8 cellular contexts compared by ENCODE assay signal in genomic region chr1:219088778-219089557, GRCh38.
DNase-seq lines count a peak whose midpoint lies in the region; ATAC-seq and TF ChIP-seq lines count a peak whose summit lies in the region.

No MANE protein-coding gene starts in this region.

- 90% methylated on average over 5 of the region's 5 CpGs for WGBS in hepatocyte (ENCODE audit: low lambda C conversion rate, missing lambda C conversion rate)
- WGBS in esophagus squamous epithelium, 2 donors, result 58 to 65% methylated on average over 2 of the region's 5 CpGs

- H3K9me3 ChIP-seq in hepatocyte (ENCODE audit: low read depth) (no peaks in the 10 kb centered on the region), esophagus squamous epithelium (no peaks in the 10 kb centered on the region)

- in situ Hi-C loops in ACHN (cut with HindIII; ENCODE audit: low pct_ligation_motif_present, low pct_unique_long_range_greater_than_20kb, low sequenced_read_pairs), result no loop called here

- H3K36me3 Mint-ChIP-seq in activated CD4-positive, alpha-beta T cell treated with anti-CD3 and anti-CD28 coated beads, Interleukin-2, amount 10 ng/mL, durations not matched to agents 24 days and 14 days (ENCODE audit: low read depth), result no peaks in the 10 kb centered on the region

- H2AFZ ChIP-seq in hepatocyte, result no peak overlapping the region

- H3K9me2 ChIP-seq in hepatocyte (replicated peaks; ENCODE audit: insufficient read depth), result no peaks in the 10 kb centered on the region

- no peak overlapping the region for H3K27ac Mint-ChIP-seq in activated CD4-positive, alpha-beta T cell treated with anti-CD3 and anti-CD28 coated beads, Interleukin-2, amount 10 ng/mL, durations not matched to agents 24 days and 14 days

- ATAC-seq in GM19351 (IDR thresholded peaks at IDR 0.05; ENCODE audit: unreplicated experiment) (peak; percentile 67), HG03135 (IDR thresholded peaks at IDR 0.05; ENCODE audit: unreplicated experiment) (peak; percentile 74)

- intact Hi-C loops in esophagus squamous epithelium (cut with DNase I), result no loop called here
- intact Hi-C loops in activated CD4-positive, alpha-beta T cell treated with anti-CD3 and anti-CD28 coated beads, Interleukin-2, amount 10 ng/mL, durations not matched to agents 24 days and 14 days (cut with micrococcal nuclease), result no loop called here

- H3K79me2 ChIP-seq in hepatocyte, result no peaks in the 10 kb centered on the region

- H4K20me1 ChIP-seq in hepatocyte (ENCODE audit: insufficient read depth, poor library complexity, severe bottlenecking), result no peaks in the 10 kb centered on the region

- H3K4me1 Mint-ChIP-seq in activated CD4-positive, alpha-beta T cell treated with anti-CD3 and anti-CD28 coated beads, Interleukin-2, amount 10 ng/mL, durations not matched to agents 24 days and 14 days, result no peaks in the 10 kb centered on the region

- no peaks in the 10 kb centered on the region for H3K9me3 Mint-ChIP-seq in activated CD4-positive, alpha-beta T cell treated with anti-CD3 and anti-CD28 coated beads, Interleukin-2, amount 10 ng/mL, durations not matched to agents 24 days and 14 days

- TF ChIP-seq POLR2A in esophagus squamous epithelium (IDR thresholded peaks at IDR 0.05), result no peak

- H3K27ac ChIP-seq in hepatocyte (no peak overlapping the region), esophagus squamous epithelium (no peak overlapping the region)

- H3K4me3 ChIP-seq in hepatocyte (no peak overlapping the region), esophagus squamous epithelium (no peak overlapping the region), H7 (ENCODE audit: insufficient read depth, low read depth, low read length) (no peak overlapping the region)

- no peak overlapping the region for H3K4me3 Mint-ChIP-seq in activated CD4-positive, alpha-beta T cell treated with anti-CD3 and anti-CD28 coated beads, Interleukin-2, amount 10 ng/mL, durations not matched to agents 24 days and 14 days

- no peaks in the 10 kb centered on the region for H3K27me3 Mint-ChIP-seq in activated CD4-positive, alpha-beta T cell treated with anti-CD3 and anti-CD28 coated beads, Interleukin-2, amount 10 ng/mL, durations not matched to agents 24 days and 14 days

- H3K36me3 ChIP-seq in hepatocyte (replicated peaks; ENCODE audit: insufficient read depth, low read depth) (no peaks in the 10 kb centered on the region), esophagus squamous epithelium (no peaks in the 10 kb centered on the region), H7 (replicated peaks; ENCODE audit: control insufficient read depth, insufficient read depth, low read length) (no peaks in the 10 kb centered on the region)

- TF ChIP-seq CTCF in hepatocyte (IDR thresholded peaks at IDR 0.05; ENCODE audit: poor library complexity), result no peak
- no peak for TF ChIP-seq CTCF in esophagus squamous epithelium (IDR thresholded peaks at IDR 0.05)

- H3K27me3 ChIP-seq in hepatocyte, result no peaks in the 10 kb centered on the region
- no peaks in the 10 kb centered on the region for H3K27me3 ChIP-seq in esophagus squamous epithelium
- H3K27me3 ChIP-seq in H7 (ENCODE audit: control insufficient read depth, insufficient read depth, low read length), result no peaks in the 10 kb centered on the region

- DNase-seq in ACHN (peak; percentile 71), SKM-1 (lab: John Stamatoyannopoulos, UW; ENCODE audit: unreplicated experiment) (peak; percentile 99), hepatocyte (ENCODE audit: low spot score) (peak; percentile 43), esophagus squamous epithelium (lab: John Stamatoyannopoulos, UW) (no peak), H7 (no peak)
- no peak for DNase-seq in activated CD4-positive, alpha-beta T cell treated with anti-CD3 and anti-CD28 coated beads, Interleukin-2, amount 10 ng/mL, durations not matched to agents 24 days and 14 days

- H3K4me2 ChIP-seq in hepatocyte, result no peak overlapping the region

- H3K4me1 ChIP-seq in hepatocyte (ENCODE audit: insufficient read depth) (no peaks in the 10 kb centered on the region), esophagus squamous epithelium (no peaks in the 10 kb centered on the region)

Comparison
In these comparisons a context has a peak if more than half of its experiments do, and no peak if none do; other contexts are left out.
1. DNase-seq: peak in ACHN (single experiment), SKM-1 (single experiment) and hepatocyte (single experiment); none in esophagus squamous epithelium (single experiment), H7 (single experiment) and activated CD4-positive, alpha-beta T cell treated with anti-CD3 and anti-CD28 coated beads, Interleukin-2, amount 10 ng/mL, durations not matched to agents 24 days and 14 days (single experiment).